Comparison of ENCODE assay signal across 8 cellular contexts in genomic region chr12:124368421-124369032, GRCh38.
A peak's percentile ranks its signal among the peaks of the same experiment; 100 is the strongest.
DNase-seq lines count a peak whose midpoint lies in the region; ATAC-seq, FAIRE-seq and TF ChIP-seq lines count a peak whose summit lies in the region.

No MANE protein-coding gene starts in this region.

- no peaks in the 10 kb centered on the region for H3K27me3 Mint-ChIP-seq in Caco-2 (ENCODE audit: insufficient read depth, unreplicated experiment)
- H3K27me3 Mint-ChIP-seq in activated naive CD8-positive, alpha-beta T cell treated with anti-CD3 and anti-CD28 coated beads, Interleukin-2, amount 50 U/mL, for 24 hours, result no peaks in the 10 kb centered on the region

- POLR2A ChIA-PET in Caco-2 (lab: Charles Lee), result no interaction called here

- H3K4me1 ChIP-seq in Caco-2 (no peaks in the 10 kb centered on the region), kidney (ENCODE audit: control insufficient read depth in 1 of 2, insufficient read depth in 1 of 2, low read depth in 1 of 2, low read length in 2 of 2) (peaks cover 26 to 33% of the 10 kb centered on the region in 2 donors), skeletal muscle tissue (ENCODE audit: control insufficient read depth in 3 of 3, insufficient read depth in 3 of 3, low read length in 3 of 3) (peaks cover 76 to 91% (median 90%) of the 10 kb centered on the region in 3 donors)

- peak overlapping the region; percentile 59 for H3K27ac Mint-ChIP-seq in Caco-2 (ENCODE audit: unreplicated experiment)
- H3K27ac Mint-ChIP-seq in activated naive CD8-positive, alpha-beta T cell treated with anti-CD3 and anti-CD28 coated beads, Interleukin-2, amount 50 U/mL, for 24 hours, result no peak overlapping the region

- DNase-seq in Caco-2 (no peak), kidney (no peak), dermis blood vessel endothelial cell (no peak)
- DNase-seq in activated CD8-positive, alpha-beta memory T cell treated with anti-CD3 and anti-CD28 coated beads, Interleukin-2, amount 50 U/mL, for 4 hours, result no peak
- no peak for DNase-seq in activated naive CD8-positive, alpha-beta T cell treated with anti-CD3 and anti-CD28 coated beads, Interleukin-2, amount 50 U/mL, for 24 hours

- H3K27ac ChIP-seq in angular gyrus (ENCODE audit: low read depth, low read length) (peak overlapping the region; percentile 92), kidney (ENCODE audit: low read depth in 2 of 2, low read length in 2 of 2) (peak overlapping the region; percentile 92 to 93), skeletal muscle tissue (ENCODE audit: low read depth, low read length) (peak overlapping the region; percentile 95)

- H3K36me3 Mint-ChIP-seq in Caco-2 (ENCODE audit: insufficient read depth, unreplicated experiment), result peaks cover 27% of the 10 kb centered on the region
- H3K36me3 Mint-ChIP-seq in activated naive CD8-positive, alpha-beta T cell treated with anti-CD3 and anti-CD28 coated beads, Interleukin-2, amount 50 U/mL, for 24 hours (ENCODE audit: low read depth), result peaks cover 2% of the 10 kb centered on the region

- TF ChIP-seq CTCF in Caco-2 (IDR thresholded peaks at IDR 0.05; ENCODE audit: insufficient read depth in 1 of 2, low read depth in 1 of 2, low read length in 1 of 2, severe bottlenecking in 1 of 2, unreplicated experiment in 1 of 2) (no peak), kidney (IDR thresholded peaks at IDR 0.05; ENCODE audit: borderline replicate concordance, extremely low read depth, insufficient read depth) (no peak)

- H3K27me3 ChIP-seq in Caco-2 (replicated peaks; ENCODE audit: control insufficient read depth, insufficient read depth, low read length) (no peaks in the 10 kb centered on the region), skeletal muscle tissue (ENCODE audit: control insufficient read depth in 3 of 3, insufficient read depth in 3 of 3, low read length in 3 of 3) (no peaks in the 10 kb centered on the region)

- no peak for FAIRE-seq in kidney (lab: Jason Lieb, UNC)

- H3K4me1 Mint-ChIP-seq in Caco-2 (ENCODE audit: low read depth, unreplicated experiment), result no peaks in the 10 kb centered on the region
- H3K4me1 Mint-ChIP-seq in activated naive CD8-positive, alpha-beta T cell treated with anti-CD3 and anti-CD28 coated beads, Interleukin-2, amount 50 U/mL, for 24 hours, result no peaks in the 10 kb centered on the region

- H3K9me3 ChIP-seq in Caco-2 (no peaks in the 10 kb centered on the region), kidney (ENCODE audit: control insufficient read depth in 1 of 2, low read length in 2 of 2) (no peaks in the 10 kb centered on the region), skeletal muscle tissue (ENCODE audit: control insufficient read depth in 3 of 3, low read length in 3 of 3) (no peaks in the 10 kb centered on the region)

- CTCF ChIA-PET in Caco-2 (lab: Charles Lee), result no interaction called here

- no peaks in the 10 kb centered on the region for H3K9me3 Mint-ChIP-seq in Caco-2 (ENCODE audit: unreplicated experiment)
- no peaks in the 10 kb centered on the region for H3K9me3 Mint-ChIP-seq in activated naive CD8-positive, alpha-beta T cell treated with anti-CD3 and anti-CD28 coated beads, Interleukin-2, amount 50 U/mL, for 24 hours

- no peak overlapping the region for H3K4me3 Mint-ChIP-seq in Caco-2 (ENCODE audit: unreplicated experiment)
- H3K4me3 Mint-ChIP-seq in activated naive CD8-positive, alpha-beta T cell treated with anti-CD3 and anti-CD28 coated beads, Interleukin-2, amount 50 U/mL, for 24 hours, result no peak overlapping the region

- BruUV-seq in Caco-2 (replicated peaks; lab: Mats Ljungman, UMichigan), result no TSS peak

- H3K4me3 ChIP-seq in Caco-2 (ENCODE audit: low read depth, low read length) (no peak overlapping the region), kidney (ENCODE audit: low read length in 2 of 2) (no peak overlapping the region), skeletal muscle tissue (ENCODE audit: low read length in 3 of 3) (peak overlapping the region in 1 of 3 donors; percentile 52)

- H3K9ac ChIP-seq in kidney (ENCODE audit: low read length in 2 of 2), result peak overlapping the region; percentile 19 to 78
- peak overlapping the region; percentile 65 to 83 (median 76) for H3K9ac ChIP-seq in skeletal muscle tissue (ENCODE audit: low read depth in 1 of 3, low read length in 3 of 3)

- intact Hi-C loops in Caco-2 (cut with micrococcal nuclease; ENCODE audit: unreplicated experiment) (no loop called here), kidney (cut with DNase I) (no loop called here)

- H3K36me3 ChIP-seq in Caco-2 (ENCODE audit: control insufficient read depth, insufficient read depth, low read length) (no peaks in the 10 kb centered on the region; the same call in none of the 2 replicates), kidney (ENCODE audit: control insufficient read depth in 1 of 2, insufficient read depth in 2 of 2, low read length in 2 of 2) (peaks cover 2 to 15% of the 10 kb centered on the region in 2 donors), skeletal muscle tissue (ENCODE audit: control insufficient read depth in 3 of 3, insufficient read depth in 3 of 3, low read length in 3 of 3) (peaks cover 10 to 51% (median 45%) of the 10 kb centered on the region in 3 donors)

- ATAC-seq in GM18907 (IDR thresholded peaks at IDR 0.05; ENCODE audit: unreplicated experiment), result no peak
- no peak for ATAC-seq in activated naive CD8-positive, alpha-beta T cell treated with anti-CD3 and anti-CD28 coated beads, Interleukin-2, amount 50 U/mL, for 24 hours
